21 cellular contexts compared by ENCODE assay signal in genomic region chr11:111720801-111721494, GRCh38. TPM values are rescaled to one million over a fixed set of nuclear protein-coding genes. Genes with fewer than 3 reads are reported as not detected.
DNase-seq lines count a peak whose midpoint lies in the region; ATAC-seq, FAIRE-seq and TF ChIP-seq lines count a peak whose summit lies in the region.
"Had no signal": no experiment of that assay in that cellular context is flagged by ENCODE, and none has a peak within 500 bp of the region (broad histone marks: within the 10 kb centered on the region; RNA-seq: fewer than 3 reads in every experiment).

No MANE protein-coding gene starts in this region.

- intact Hi-C loops in left ventricle myocardium inferior (cut with micrococcal nuclease) (no loop called here), right cardiac atrium (cut with DNase I) (loop anchor here in 1 of 4 donors (5.0 kb wide), 1 partner anchor 36 kb away; no protein-coding TSS in a partner anchor), dorsolateral prefrontal cortex (cut with DNase I) (no loop called here), pancreas (cut with DNase I) (no loop called here)

- no peaks in the 10 kb centered on the region for H3K27me3 ChIP-seq in left ventricle myocardium inferior (ENCODE audit: low read depth)
- H3K27me3 ChIP-seq in right cardiac atrium (ENCODE audit: control insufficient read depth, insufficient read depth), result no peaks in the 10 kb centered on the region
- no peaks in the 10 kb centered on the region for H3K27me3 ChIP-seq in dorsolateral prefrontal cortex
- no peaks in the 10 kb centered on the region for H3K27me3 ChIP-seq in pancreas
- H3K27me3 ChIP-seq: BLaER1 treated with 17β-estradiol and CSF1 and Interleukin-3, amounts not matched to agents 10 nM and 100 nM; Peyer's patch had no signal

- H3K4me3 ChIP-seq in left ventricle myocardium inferior (no peak overlapping the region), right cardiac atrium (ENCODE audit: low read length) (no peak overlapping the region), dorsolateral prefrontal cortex (no peak overlapping the region), pancreas (no peak overlapping the region)
- H3K4me3 ChIP-seq: BLaER1 treated with 17β-estradiol and CSF1 and Interleukin-3, amounts not matched to agents 10 nM and 100 nM; GM12878; Peyer's patch had no signal

- H3K27ac ChIP-seq in left ventricle myocardium inferior (replicated peaks) (peak overlapping the region; percentile 17), right cardiac atrium (ENCODE audit: low read length) (no peak overlapping the region), dorsolateral prefrontal cortex (peak overlapping the region in 56 of 59 donors; percentile 6 to 100 (median 83)), pancreas (no peak overlapping the region)
- H3K27ac ChIP-seq: BLaER1 treated with 17β-estradiol and CSF1 and Interleukin-3, amounts not matched to agents 10 nM and 100 nM; Peyer's patch had no signal

- FAIRE-seq in pancreas (lab: Jason Lieb, UNC), result no peak
- FAIRE-seq: GM12878 had no signal

- H3K4me1 ChIP-seq in left ventricle myocardium inferior, result peaks cover 27% of the 10 kb centered on the region
- peaks cover 3% of the 10 kb centered on the region for H3K4me1 ChIP-seq in right cardiac atrium (ENCODE audit: control insufficient read depth, insufficient read depth, low read length)
- H3K4me1 ChIP-seq in pancreas, result peaks cover 9 to 12% (median 10%) of the 10 kb centered on the region in 3 donors

- 93% methylated on average over 7 of the region's 7 CpGs for WGBS in right cardiac atrium
- WGBS in pancreas, 2 donors, result 64 to 67% methylated on average over 7 of the region's 7 CpGs

- H3K36me3 ChIP-seq in left ventricle myocardium inferior (peaks cover 83% of the 10 kb centered on the region), pancreas (peaks cover 0 to 49% (median 26%) of the 10 kb centered on the region in 3 donors)

- DNase-seq in left ventricle myocardium inferior, result no peak
- DNase-seq in right cardiac atrium, result no peak
- DNase-seq in dorsolateral prefrontal cortex, result no peak
- no peak for DNase-seq in pancreas
- no peak for DNase-seq in SW480 (ENCODE audit: low spot score)
- DNase-seq: CD8-positive, alpha-beta T cell; DMS53; EL; GOT3; NCI-H1417; NCI-H187; NCI-H2107; NCI-H510A; NCI-H748 treated with DMSO at 0.1 percent for 48 hours; NK-92 treated with Interleukin-12 subunit alpha and Interleukin-12 subunit beta, amount 100 ng/mL, for 24 hours; Peyer's patch had no signal

- TF ChIP-seq CTCF in left ventricle myocardium inferior (IDR thresholded peaks at IDR 0.05; ENCODE audit: borderline replicate concordance), result no peak
- no peak for TF ChIP-seq CTCF in dorsolateral prefrontal cortex (IDR thresholded peaks at IDR 0.05 in 54 of 56, conservative IDR thresholded peaks at IDR 0.05 in 2 of 56; ENCODE audit: low read depth in 1 of 56, partially characterized antibody in 56 of 56)
- TF ChIP-seq CTCF in pancreas (IDR thresholded peaks at IDR 0.05), result no peak

- H3K9me3 ChIP-seq in left ventricle myocardium inferior (replicated peaks) (no peaks in the 10 kb centered on the region), right cardiac atrium (ENCODE audit: control insufficient read depth, low read length) (no peaks in the 10 kb centered on the region), pancreas (no peaks in the 10 kb centered on the region)
- H3K9me3 ChIP-seq: Peyer's patch had no signal

- ATAC-seq in right cardiac atrium (no peak), pancreas (peak in 3 of 4 donors; percentile 15 to 51 (median 28)), GM18520 (IDR thresholded peaks at IDR 0.05; ENCODE audit: unreplicated experiment) (no peak), HG03439 (IDR thresholded peaks at IDR 0.05; ENCODE audit: unreplicated experiment) (no peak)
- ATAC-seq: CD8-positive, alpha-beta T cell; GM12878; HCT116 had no signal

RNA-seq across cellular contexts. Expression of gene PPP2R1B, which starts 45.2 kb away (rescaled TPM):
- 6.5 TPM for total RNA-seq in left ventricle myocardium inferior
- 10 to 100 TPM in 2 of 4 donors, 1 to 10 TPM in 2; 9.6 to 19.7 (median 10.3) TPM for total RNA-seq in right cardiac atrium
- 5.7 TPM for polyA plus RNA-seq in right cardiac atrium
- total RNA-seq in dorsolateral prefrontal cortex, result 10 to 100 TPM; 19.2 to 62.5 (median 34.1) TPM
- total RNA-seq in pancreas, result 10 to 100 TPM; 23.2 to 50.1 (median 34.5) TPM
- 10 to 100 TPM; 12.6 to 15.9 TPM for polyA plus RNA-seq in pancreas

Comparison
In these comparisons a context has a peak if more than half of its experiments do, and no peak if none do; other contexts are left out.
1. H3K27ac ChIP-seq: peak in left ventricle myocardium inferior (single experiment) and dorsolateral prefrontal cortex (56 of 59); none in right cardiac atrium (single experiment) and pancreas (0 of 4).
2. ATAC-seq: peak in pancreas (3 of 4); none in right cardiac atrium (0 of 2), GM18520 (single experiment) and HG03439 (single experiment).